In the genomic region with DNA sequence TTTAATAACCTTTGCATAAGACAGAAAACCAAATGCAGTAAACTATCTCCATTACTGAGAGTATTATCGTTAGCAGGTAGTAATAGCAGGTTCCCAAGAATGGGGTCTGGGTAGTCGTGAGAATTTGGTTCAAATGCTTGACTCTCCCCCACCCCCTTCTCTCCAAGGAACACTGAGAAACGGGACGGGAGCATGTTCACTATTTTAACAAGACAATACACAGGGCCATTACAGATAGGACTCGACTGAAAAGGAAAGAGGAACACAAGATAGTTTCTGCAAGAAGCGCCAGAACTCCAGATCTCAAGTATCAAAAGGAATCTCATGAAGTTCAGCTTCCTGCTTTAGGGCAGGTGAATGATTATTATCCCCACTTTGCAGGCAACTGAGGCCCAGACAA, we compare ENCODE assay signal across 24 cellular contexts.
"Had no signal": no experiment of that assay in that cellular context is flagged by ENCODE, and none has a peak within 500 bp of the region (broad histone marks: within the 10 kb centered on the region; RNA-seq: fewer than 3 reads in every experiment).

No MANE protein-coding gene starts in this region.

- H3K4me1 Mint-ChIP-seq: activated CD8-positive, alpha-beta memory T cell treated with anti-CD3 and anti-CD28 coated beads, Interleukin-2, amount 10 ng/mL, durations not matched to agents 7 days and 5 days had no signal

- H3K27me3 ChIP-seq: breast epithelium, esophagus muscularis mucosa, foreskin keratinocyte, heart left ventricle, tibial nerve had no signal

- H2AFZ ChIP-seq: parathyroid adenoma had no signal

- H3K36me3 ChIP-seq: breast epithelium had no signal

- DNase-seq: activated CD4-positive, alpha-beta T cell treated with anti-CD3 and anti-CD28 coated beads for 36 hours; activated CD4-positive, CD25-positive, alpha-beta regulatory T cell; activated CD8-positive, alpha-beta memory T cell treated with anti-CD3 and anti-CD28 coated beads, Interleukin-2, amount 10 ng/mL, durations not matched to agents 7 days and 5 days; activated CD8-positive, alpha-beta T cell treated with anti-CD3 and anti-CD28 coated beads, Interleukin-2, amount 10 ng/mL, durations not matched to agents 7 days and 5 days; activated T-cell treated with anti-CD3 and anti-CD28 coated beads, Interleukin-2, amount 50 U/mL, for 48 hours; central memory CD4-positive, alpha-beta T cell; foreskin keratinocyte; heart left ventricle; midbrain; naive thymus-derived CD4-positive, alpha-beta T cell; nucleus accumbens; right cardiac atrium; stimulated activated CD4-positive, alpha-beta T cell treated with anti-CD3 and anti-CD28 coated beads, Interleukin-15, amount 100 ng/mL, for 24 hours; stimulated activated CD4-positive, alpha-beta T cell treated with anti-CD3 and anti-CD28 coated beads, Interleukin-2, amount 100 ng/mL, for 24 hours; stimulated activated naive CD4-positive, alpha-beta T cell; T-helper 9 cell had no signal

- H3K27ac ChIP-seq: breast epithelium, esophagus muscularis mucosa, foreskin keratinocyte, heart left ventricle, parathyroid adenoma, tibial nerve had no signal

- H3K9me3 ChIP-seq: breast epithelium, esophagus muscularis mucosa, heart left ventricle, tibial nerve had no signal

- H3K4me3 ChIP-seq: breast epithelium, esophagus muscularis mucosa, heart left ventricle, tibial nerve had no signal

- H3K27ac Mint-ChIP-seq: activated CD8-positive, alpha-beta memory T cell treated with anti-CD3 and anti-CD28 coated beads, Interleukin-2, amount 10 ng/mL, durations not matched to agents 7 days and 5 days; activated CD8-positive, alpha-beta T cell treated with anti-CD3 and anti-CD28 coated beads, Interleukin-2, amount 10 ng/mL, durations not matched to agents 7 days and 5 days; activated naive CD4-positive, alpha-beta T cell treated with anti-CD3 and anti-CD28 coated beads, Interleukin-2, amount 50 U/mL, for 72 hours; activated T-helper 2 cell treated with anti-CD3 and anti-CD28 coated beads, Interferon-gamma antibody, Interleukin-2, Interleukin-4, amounts not matched to agents 10 μg/mL and 5 μg/mL and 100 μg/mL, durations not matched to agents 14 hours and 24 hours and 36 hours; dendritic cell treated with granulocyte-macrophage colony-stimulating factor and Interleukin-4, amounts not matched to agents 40 ng/mL and 50 ng/mL, for 4 days; T-helper 1 cell treated with Interleukin-12 subunit alpha and Interleukin-12 subunit beta and Interleukin-4 antibody, amounts not matched to agents 30 μg/mL and 1 μg/mL, for 36 hours had no signal

- H3K9me3 Mint-ChIP-seq: activated naive CD4-positive, alpha-beta T cell treated with anti-CD3 and anti-CD28 coated beads, Interleukin-2, amount 50 U/mL, for 72 hours; activated T-helper 2 cell treated with anti-CD3 and anti-CD28 coated beads, Interferon-gamma antibody, Interleukin-2, Interleukin-4, amounts not matched to agents 10 μg/mL and 5 μg/mL and 100 μg/mL, durations not matched to agents 14 hours and 24 hours and 36 hours; dendritic cell treated with granulocyte-macrophage colony-stimulating factor and Interleukin-4, amounts not matched to agents 40 ng/mL and 50 ng/mL, for 4 days; naive thymus-derived CD4-positive, alpha-beta T cell; T-helper 1 cell treated with Interleukin-12 subunit alpha and Interleukin-12 subunit beta and Interleukin-4 antibody, amounts not matched to agents 30 μg/mL and 1 μg/mL, for 36 hours had no signal

- H3K36me3 Mint-ChIP-seq: activated CD8-positive, alpha-beta memory T cell treated with anti-CD3 and anti-CD28 coated beads, Interleukin-2, amount 10 ng/mL, durations not matched to agents 7 days and 5 days; activated naive CD4-positive, alpha-beta T cell treated with anti-CD3 and anti-CD28 coated beads, Interleukin-2, amount 50 U/mL, for 72 hours had no signal

- H3K4me3 Mint-ChIP-seq: activated CD4-positive, alpha-beta T cell treated with anti-CD3 and anti-CD28 coated beads for 36 hours; activated CD8-positive, alpha-beta memory T cell treated with anti-CD3 and anti-CD28 coated beads, Interleukin-2, amount 10 ng/mL, durations not matched to agents 7 days and 5 days; activated CD8-positive, alpha-beta T cell treated with anti-CD3 and anti-CD28 coated beads, Interleukin-2, amount 10 ng/mL, durations not matched to agents 7 days and 5 days; dendritic cell treated with granulocyte-macrophage colony-stimulating factor and Interleukin-4, amounts not matched to agents 40 ng/mL and 50 ng/mL, for 4 days; naive thymus-derived CD4-positive, alpha-beta T cell; T-helper 1 cell treated with Interleukin-12 subunit alpha and Interleukin-12 subunit beta and Interleukin-4 antibody, amounts not matched to agents 30 μg/mL and 1 μg/mL, for 36 hours had no signal

- H3K4me1 ChIP-seq: breast epithelium, foreskin keratinocyte, parathyroid adenoma had no signal

- H3K27me3 Mint-ChIP-seq: activated CD4-positive, alpha-beta T cell treated with anti-CD3 and anti-CD28 coated beads for 36 hours; activated CD8-positive, alpha-beta memory T cell treated with anti-CD3 and anti-CD28 coated beads, Interleukin-2, amount 10 ng/mL, durations not matched to agents 7 days and 5 days; dendritic cell treated with granulocyte-macrophage colony-stimulating factor and Interleukin-4, amounts not matched to agents 40 ng/mL and 50 ng/mL, for 4 days; naive thymus-derived CD4-positive, alpha-beta T cell had no signal

- H3K9ac ChIP-seq: parathyroid adenoma had no signal

- ATAC-seq: activated CD4-positive, alpha-beta T cell treated with anti-CD3 and anti-CD28 coated beads for 36 hours; activated CD8-positive, alpha-beta memory T cell treated with anti-CD3 and anti-CD28 coated beads, Interleukin-2, amount 10 ng/mL, durations not matched to agents 7 days and 5 days; activated CD8-positive, alpha-beta T cell treated with anti-CD3 and anti-CD28 coated beads, Interleukin-2, amount 10 ng/mL, durations not matched to agents 7 days and 5 days; activated naive CD4-positive, alpha-beta T cell treated with anti-CD3 and anti-CD28 coated beads, Interleukin-2, amount 50 U/mL, for 72 hours; foreskin keratinocyte; heart left ventricle; naive thymus-derived CD4-positive, alpha-beta T cell; right cardiac atrium had no signal
